10 cellular contexts compared by ENCODE assay signal in the genomic region with DNA sequence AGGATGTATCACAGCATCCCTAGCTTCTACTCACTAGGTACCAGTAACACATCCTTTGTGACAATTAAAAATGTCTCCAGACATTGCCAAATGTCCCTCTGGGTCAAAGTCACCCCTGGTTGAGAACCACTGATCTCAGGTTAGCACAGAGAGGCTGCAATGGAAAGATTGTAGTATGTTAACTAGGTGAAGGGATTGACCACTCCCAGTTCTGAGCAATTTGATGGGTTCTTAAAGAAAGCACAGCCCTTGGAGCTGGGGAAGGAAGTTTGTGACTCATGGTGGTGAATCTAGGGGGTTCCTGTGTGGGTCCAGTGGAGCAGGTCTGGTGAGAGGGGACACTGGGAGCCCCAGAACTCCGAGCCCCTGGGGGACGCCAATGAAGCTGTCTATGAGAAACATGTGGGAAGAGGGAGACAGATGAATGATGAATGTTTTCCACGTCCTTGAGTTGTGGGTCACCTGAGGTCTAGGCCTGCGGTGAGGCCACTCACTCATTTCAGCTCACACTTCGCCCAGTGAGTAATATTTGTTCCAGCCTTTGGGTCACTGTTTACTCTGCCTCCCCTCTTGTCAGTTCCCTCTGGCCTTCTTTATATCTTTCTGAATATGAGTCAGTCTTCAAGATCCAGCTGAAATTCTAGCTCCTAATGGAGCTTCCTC.
A peak's percentile ranks its signal among the peaks of the same experiment; 100 is the strongest.
DNase-seq lines count a peak whose midpoint lies in the region; ATAC-seq and TF ChIP-seq lines count a peak whose summit lies in the region.
"Had no signal": no experiment of that assay in that cellular context is flagged by ENCODE, and none has a peak within 500 bp of the region (broad histone marks: within the 10 kb centered on the region; RNA-seq: fewer than 3 reads in every experiment).

No MANE protein-coding gene starts in this region.

- WGBS in stomach, 5 donors = 49 to 70% (median 60%) methylated on average over 5 of the region's 5 CpGs

- TF ChIP-seq CTCF in left ventricle myocardium inferior (IDR thresholded peaks at IDR 0.05; ENCODE audit: borderline replicate concordance) (no peak), stomach (IDR thresholded peaks at IDR 0.05) (no peak)

- peaks cover 3% of the 10 kb centered on the region for H3K27me3 Mint-ChIP-seq in activated CD4-positive, alpha-beta T cell treated with anti-CD3 and anti-CD28 coated beads, Interleukin-2, amount 10 ng/mL, durations not matched to agents 7 days and 5 days

- intact Hi-C loops in left ventricle myocardium inferior (cut with micrococcal nuclease) (no loop called here), stomach (cut with DNase I; ENCODE audit: low total_unique reads) (no loop called here)

- POLR2A ChIA-PET in activated CD4-positive, alpha-beta T cell treated with anti-CD3 and anti-CD28 coated beads, Interleukin-2, amount 10 ng/mL, durations not matched to agents 7 days and 5 days (lab: Charles Lee) = no interaction called here

- H3K4me3 Mint-ChIP-seq in activated CD4-positive, alpha-beta T cell treated with anti-CD3 and anti-CD28 coated beads, Interleukin-2, amount 10 ng/mL, durations not matched to agents 7 days and 5 days = no peak overlapping the region

- H3K27ac ChIP-seq in left ventricle myocardium inferior (replicated peaks) (peak overlapping the region; percentile 67), stomach (peak overlapping the region; percentile 48 to 82 (median 74))

- H3K4me3 ChIP-seq in left ventricle myocardium inferior (no peak overlapping the region), stomach (no peak overlapping the region)

- peaks cover 18% of the 10 kb centered on the region for H3K4me1 Mint-ChIP-seq in activated CD4-positive, alpha-beta T cell treated with anti-CD3 and anti-CD28 coated beads, Interleukin-2, amount 10 ng/mL, durations not matched to agents 7 days and 5 days

- H3K9me3 Mint-ChIP-seq in activated CD4-positive, alpha-beta T cell treated with anti-CD3 and anti-CD28 coated beads, Interleukin-2, amount 10 ng/mL, durations not matched to agents 7 days and 5 days = no peaks in the 10 kb centered on the region

- H3K9me3 ChIP-seq in left ventricle myocardium inferior (replicated peaks) = no peaks in the 10 kb centered on the region
- H3K9me3 ChIP-seq in stomach = no peaks in the 10 kb centered on the region

- H3K4me1 ChIP-seq in left ventricle myocardium inferior = peaks cover 25% of the 10 kb centered on the region
- H3K4me1 ChIP-seq in stomach = peaks cover 31 to 64% (median 50%) of the 10 kb centered on the region in 4 donors

- H3K27me3 ChIP-seq in left ventricle myocardium inferior (ENCODE audit: low read depth) (no peaks in the 10 kb centered on the region), stomach (no peaks in the 10 kb centered on the region)

- no peak for ATAC-seq in GM19452 (IDR thresholded peaks at IDR 0.05; ENCODE audit: unreplicated experiment)

- H3K36me3 Mint-ChIP-seq in activated CD4-positive, alpha-beta T cell treated with anti-CD3 and anti-CD28 coated beads, Interleukin-2, amount 10 ng/mL, durations not matched to agents 7 days and 5 days (ENCODE audit: low read depth) = no peaks in the 10 kb centered on the region

- no peak for TF ChIP-seq POLR2A in stomach (IDR thresholded peaks at IDR 0.05)

- CTCF ChIA-PET in activated CD4-positive, alpha-beta T cell treated with anti-CD3 and anti-CD28 coated beads, Interleukin-2, amount 10 ng/mL, durations not matched to agents 7 days and 5 days (lab: Charles Lee) = interaction anchor here (0.6 kb wide), 1 partner anchor 989 kb away, joined by 4 read pairs; no protein-coding TSS in a partner anchor

- H3K36me3 ChIP-seq in left ventricle myocardium inferior (no peaks in the 10 kb centered on the region), stomach (no peaks in the 10 kb centered on the region)

- DNase-seq in activated CD4-positive, alpha-beta T cell treated with anti-CD3 and anti-CD28 coated beads, Interleukin-2, amount 10 ng/mL, durations not matched to agents 7 days and 5 days = no peak
- DNase-seq in activated CD4-positive, alpha-beta T cell treated with anti-CD3 and anti-CD28 coated beads, Interleukin-2, amount 50 U/mL, for 4 hours = no peak
- DNase-seq in UCSD-AML1 (lab: John Stamatoyannopoulos, UW; ENCODE audit: unreplicated experiment) (peak; percentile 88), left ventricle myocardium inferior (no peak), stomach (peak; percentile 38), NCI-H82 treated with DMSO at 0.1 percent for 48 hours (lab: John Stamatoyannopoulos, UW; ENCODE audit: unreplicated experiment) (no peak)
- DNase-seq in activated CD4-positive, CD25-positive, alpha-beta regulatory T cell treated with anti-CD3 and anti-CD28 coated beads, Interleukin-2, amount 50 U/mL, for 72 hours = no peak
- DNase-seq: cortex of kidney; stimulated activated CD8-positive, alpha-beta memory T cell treated with anti-CD3 and anti-CD28 coated beads, Interleukin-4, amount 100 ng/mL, for 48 hours had no signal

- H3K27ac Mint-ChIP-seq in activated CD4-positive, alpha-beta T cell treated with anti-CD3 and anti-CD28 coated beads, Interleukin-2, amount 10 ng/mL, durations not matched to agents 7 days and 5 days = peak overlapping the region; percentile 80

- TF ChIP-seq EP300 in stomach (IDR thresholded peaks at IDR 0.05) = no peak

Comparison
In these comparisons a context has a peak if more than half of its experiments do, and no peak if none do; other contexts are left out.
1. DNase-seq: peak in UCSD-AML1 (single experiment) and stomach (single experiment); none in activated CD4-positive, alpha-beta T cell treated with anti-CD3 and anti-CD28 coated beads, Interleukin-2, amount 10 ng/mL, durations not matched to agents 7 days and 5 days (single experiment), activated CD4-positive, alpha-beta T cell treated with anti-CD3 and anti-CD28 coated beads, Interleukin-2, amount 50 U/mL, for 4 hours (0 of 2), left ventricle myocardium inferior (single experiment), NCI-H82 treated with DMSO at 0.1 percent for 48 hours (single experiment) and activated CD4-positive, CD25-positive, alpha-beta regulatory T cell treated with anti-CD3 and anti-CD28 coated beads, Interleukin-2, amount 50 U/mL, for 72 hours (single experiment).